Comparison of ENCODE assay signal across 14 cellular contexts in genomic region chr6:158011478-158011920, GRCh38. TPM values are rescaled to one million over a fixed set of nuclear protein-coding genes. Genes with fewer than 3 reads are reported as not detected.
A peak's percentile ranks its signal among the peaks of the same experiment; 100 is the strongest.
DNase-seq lines count a peak whose midpoint lies in the region; ATAC-seq and TF ChIP-seq lines count a peak whose summit lies in the region.
"Had no signal": no experiment of that assay in that cellular context is flagged by ENCODE, and none has a peak within 500 bp of the region (broad histone marks: within the 10 kb centered on the region; RNA-seq: fewer than 3 reads in every experiment).

No MANE protein-coding gene starts in this region.

- peak overlapping the region; percentile 70 for H3K14ac ChIP-seq in IMR-90 (replicated peaks; ENCODE audit: low read depth, low read length)

- no peak for DNase-seq in CD4-positive, alpha-beta memory T cell
- peak; percentile 65 for DNase-seq in IMR-90
- DNase-seq in natural killer cell treated with Interleukin-12 subunit alpha and Interleukin-12 subunit beta and Interleukin-15 and Interleukin-18, amount 100 ng/mL, for 72 hours (ENCODE audit: low spot score) = no peak
- DNase-seq in NCI-H1417 (lab: John Stamatoyannopoulos, UW) = no peak
- DNase-seq in activated naive CD4-positive, alpha-beta T cell treated with anti-CD3 and anti-CD28 coated beads, Interleukin-2, amount 50 U/mL, for 16 hours = no peak
- DNase-seq in activated CD8-positive, alpha-beta T cell treated with anti-CD3 and anti-CD28 coated beads for 36 hours = no peak
- DNase-seq: activated CD4-positive, CD25-positive, alpha-beta regulatory T cell; activated effector memory CD4-positive, alpha-beta T cell treated with Interleukin-2 at 50 U/mL for 16 hours; thyroid gland had no signal

- intact Hi-C loops in CD4-positive, alpha-beta memory T cell (cut with micrococcal nuclease) = no loop called here
- intact Hi-C loops in IMR-90 (cut with micrococcal nuclease) = no loop called here
- intact Hi-C loops in activated CD8-positive, alpha-beta T cell treated with anti-CD3 and anti-CD28 coated beads for 36 hours (cut with micrococcal nuclease) = no loop called here

- H2BK15ac ChIP-seq in IMR-90 (ENCODE audit: low read depth, low read length) = peak overlapping the region; percentile 82; the same call in 1 of the 3 replicates

- CTCF ChIA-PET in CD4-positive, alpha-beta memory T cell (lab: Charles Lee; ENCODE audit: partially characterized antibody) = interaction anchor here (9.8 kb wide), 1 partner anchor 15 kb away, joined by 93 read pairs; no protein-coding TSS in a partner anchor
- CTCF ChIA-PET in IMR-90 (lab: Yijun Ruan, JAX) = interaction anchor here (0.6 kb wide), 1 partner anchor 557 kb away, joined by 3 read pairs; no protein-coding TSS in a partner anchor
- CTCF ChIA-PET in activated CD8-positive, alpha-beta T cell treated with anti-CD3 and anti-CD28 coated beads for 36 hours (lab: Charles Lee) = interaction anchor here (1.2 to 2.3 kb wide), 3 partner anchors 15 to 60 kb away, joined by 5 to 8 read pairs (median 7); no protein-coding TSS in a partner anchor

- H3K4ac ChIP-seq in IMR-90 (ENCODE audit: low read depth, low read length) = peak overlapping the region; percentile 83; the same call in 1 of the 2 replicates

- peak; percentile 28 for ATAC-seq in IMR-90 (ENCODE audit: low read depth)
- peak in 1 of 2 donors; percentile 51 for ATAC-seq in natural killer cell treated with Interleukin-12 subunit alpha and Interleukin-12 subunit beta and Interleukin-15 and Interleukin-18, amount 100 ng/mL, for 72 hours
- no peak for ATAC-seq in activated CD8-positive, alpha-beta T cell treated with anti-CD3 and anti-CD28 coated beads for 36 hours
- ATAC-seq in GM21529 (IDR thresholded peaks at IDR 0.05; ENCODE audit: unreplicated experiment) = no peak

- H3K27me3 Mint-ChIP-seq in CD4-positive, alpha-beta memory T cell = no peaks in the 10 kb centered on the region
- H3K27me3 Mint-ChIP-seq in natural killer cell treated with Interleukin-12 subunit alpha and Interleukin-12 subunit beta and Interleukin-15 and Interleukin-18, amount 100 ng/mL, for 72 hours = no peaks in the 10 kb centered on the region
- H3K27me3 Mint-ChIP-seq in activated CD8-positive, alpha-beta T cell treated with anti-CD3 and anti-CD28 coated beads for 36 hours = no peaks in the 10 kb centered on the region

- H3K27ac Mint-ChIP-seq in CD4-positive, alpha-beta memory T cell = peak overlapping the region; percentile 3 to 89 (median 62)
- peak overlapping the region; percentile 73 to 86 for H3K27ac Mint-ChIP-seq in natural killer cell treated with Interleukin-12 subunit alpha and Interleukin-12 subunit beta and Interleukin-15 and Interleukin-18, amount 100 ng/mL, for 72 hours
- no peak overlapping the region for H3K27ac Mint-ChIP-seq in activated CD8-positive, alpha-beta T cell treated with anti-CD3 and anti-CD28 coated beads for 36 hours

- peak overlapping the region; percentile 77 for H4K91ac ChIP-seq in IMR-90 (ENCODE audit: insufficient read depth, low read depth, low read length)

- H3K27me3 ChIP-seq in CD4-positive, alpha-beta memory T cell (ENCODE audit: insufficient read depth, low read length) = no peaks in the 10 kb centered on the region
- no peaks in the 10 kb centered on the region for H3K27me3 ChIP-seq in IMR-90 (ENCODE audit: control insufficient read depth, insufficient read depth, low read length)
- H3K27me3 ChIP-seq: Peyer's patch, thyroid gland had no signal

- H2BK120ac ChIP-seq in IMR-90 (ENCODE audit: low read depth, low read length) = peak overlapping the region; percentile 79

- H3K4me3 ChIP-seq in CD4-positive, alpha-beta memory T cell (ENCODE audit: low read length in 2 of 2) = no peak overlapping the region
- no peak overlapping the region for H3K4me3 ChIP-seq in IMR-90 (ENCODE audit: insufficient read depth, low read depth, low read length)
- H3K4me3 ChIP-seq: lung, Peyer's patch, thyroid gland had no signal

- no peaks in the 10 kb centered on the region for H3K9me3 Mint-ChIP-seq in CD4-positive, alpha-beta memory T cell
- peaks cover 5% of the 10 kb centered on the region for H3K9me3 Mint-ChIP-seq in natural killer cell treated with Interleukin-12 subunit alpha and Interleukin-12 subunit beta and Interleukin-15 and Interleukin-18, amount 100 ng/mL, for 72 hours
- no peaks in the 10 kb centered on the region for H3K9me3 Mint-ChIP-seq in activated CD8-positive, alpha-beta T cell treated with anti-CD3 and anti-CD28 coated beads for 36 hours

- peaks cover 66% of the 10 kb centered on the region for H3K9me1 ChIP-seq in IMR-90 (ENCODE audit: insufficient read depth, low read length)

- WGBS in IMR-90 (ENCODE audit: extremely low coverage in 2 of 2, insufficient read length in 1 of 2), 2 experiments = 20% methylated on average over 1 of the region's 6 CpGs; no CpG with 5 or more reads in 1 of the 2 experiments

- H3K9me3 ChIP-seq in CD4-positive, alpha-beta memory T cell (ENCODE audit: control insufficient read depth in 1 of 2, low read length in 2 of 2) = no peaks in the 10 kb centered on the region
- H3K9me3 ChIP-seq in IMR-90 (ENCODE audit: control insufficient read depth, insufficient read depth, low read length) = no peaks in the 10 kb centered on the region
- H3K9me3 ChIP-seq: Peyer's patch, thyroid gland had no signal

- no peak overlapping the region for H2AFZ ChIP-seq in IMR-90 (replicated peaks; ENCODE audit: low read length, poor library complexity)

- H3K4me1 ChIP-seq in CD4-positive, alpha-beta memory T cell (ENCODE audit: insufficient read depth, low read length) = peaks cover 62% of the 10 kb centered on the region
- H3K4me1 ChIP-seq in IMR-90 (ENCODE audit: control insufficient read depth, insufficient read depth, low read length) = peaks cover 44% of the 10 kb centered on the region

- H3K4me3 Mint-ChIP-seq in CD4-positive, alpha-beta memory T cell = peak overlapping the region in 3 of 8 donors; percentile 13 to 57 (median 39)
- peak overlapping the region; percentile 40 for H3K4me3 Mint-ChIP-seq in natural killer cell treated with Interleukin-12 subunit alpha and Interleukin-12 subunit beta and Interleukin-15 and Interleukin-18, amount 100 ng/mL, for 72 hours
- no peak overlapping the region for H3K4me3 Mint-ChIP-seq in activated CD8-positive, alpha-beta T cell treated with anti-CD3 and anti-CD28 coated beads for 36 hours

- peaks cover 61 to 86% (median 74%) of the 10 kb centered on the region in 4 donors for H3K4me1 Mint-ChIP-seq in CD4-positive, alpha-beta memory T cell
- peaks cover 60 to 63% of the 10 kb centered on the region in 2 donors for H3K4me1 Mint-ChIP-seq in natural killer cell treated with Interleukin-12 subunit alpha and Interleukin-12 subunit beta and Interleukin-15 and Interleukin-18, amount 100 ng/mL, for 72 hours (ENCODE audit: low read depth in 2 of 2)
- H3K4me1 Mint-ChIP-seq in activated CD8-positive, alpha-beta T cell treated with anti-CD3 and anti-CD28 coated beads for 36 hours (ENCODE audit: low read depth) = peaks cover 65% of the 10 kb centered on the region

- H3K79me1 ChIP-seq in IMR-90 (ENCODE audit: low read depth in 1 of 2, low read length in 2 of 2) = peaks cover 52 to 98% of the 10 kb centered on the region in 2 experiments

- BruUV-seq in IMR-90 (replicated peaks; lab: Mats Ljungman, UMichigan) = no TSS peak

- H2AK5ac ChIP-seq in IMR-90 (ENCODE audit: low read depth, low read length) = no peak overlapping the region; the same call in 1 of the 2 replicates

- peak overlapping the region; percentile 5; the same call in 1 of the 2 replicates for H4K5ac ChIP-seq in IMR-90 (ENCODE audit: low read depth, low read length)

- H4K8ac ChIP-seq in IMR-90 (ENCODE audit: low read depth in 2 of 2, low read length in 2 of 2) = peak overlapping the region; percentile 14 to 72; a peak in 2 of 4 replicates

- no peak overlapping the region for H2BK20ac ChIP-seq in IMR-90 (ENCODE audit: low read depth, low read length)

- peak overlapping the region; percentile 12 for H3K18ac ChIP-seq in IMR-90 (ENCODE audit: low read depth, low read length)

- dilution Hi-C loops in IMR-90 (cut with HindIII; ENCODE audit: low sequenced_read_pairs, unreplicated experiment) = no loop called here

- H2AK9ac ChIP-seq in IMR-90 (replicated peaks; ENCODE audit: low read depth, low read length, poor library complexity) = no peak overlapping the region

- peak overlapping the region; percentile 73; the same call in 1 of the 2 replicates for H3K23ac ChIP-seq in IMR-90 (ENCODE audit: low read depth, low read length)

- in situ Hi-C loops in IMR-90 (cut with MboI; ENCODE audit: low sequenced_read_pairs) = no loop called here

- no peak overlapping the region for H3K9ac ChIP-seq in IMR-90 (ENCODE audit: low read depth, low read length)

- H3K36me3 Mint-ChIP-seq in CD4-positive, alpha-beta memory T cell = peaks cover 3 to 14% of the 10 kb centered on the region in 2 donors
- H3K36me3 Mint-ChIP-seq in natural killer cell treated with Interleukin-12 subunit alpha and Interleukin-12 subunit beta and Interleukin-15 and Interleukin-18, amount 100 ng/mL, for 72 hours = no peaks in the 10 kb centered on the region
- peaks cover 22% of the 10 kb centered on the region for H3K36me3 Mint-ChIP-seq in activated CD8-positive, alpha-beta T cell treated with anti-CD3 and anti-CD28 coated beads for 36 hours (ENCODE audit: low read depth)

- no peaks in the 10 kb centered on the region for H3K36me3 ChIP-seq in CD4-positive, alpha-beta memory T cell (ENCODE audit: insufficient read depth, low read length)
- peaks cover 3% of the 10 kb centered on the region for H3K36me3 ChIP-seq in IMR-90 (ENCODE audit: control insufficient read depth, insufficient read depth, low read length)
- H3K36me3 ChIP-seq: Peyer's patch, thyroid gland had no signal

- H3K27ac ChIP-seq in CD4-positive, alpha-beta memory T cell (ENCODE audit: low read depth, low read length) = no peak overlapping the region
- H3K27ac ChIP-seq in IMR-90 (ENCODE audit: insufficient read depth, low read length) (peak overlapping the region; percentile 47; the same call in 1 of the 2 replicates), cingulate gyrus (ENCODE audit: low read depth, low read length) (peak overlapping the region; percentile 98)
- H3K27ac ChIP-seq: HL-60, Peyer's patch had no signal

- no peak overlapping the region for H3K56ac ChIP-seq in IMR-90 (ENCODE audit: extremely low read depth, insufficient read depth, low read length)

- no peak for TF ChIP-seq CTCF in IMR-90 (conservative IDR thresholded peaks at IDR 0.05; ENCODE audit: low read depth, low read length)
- no peak for TF ChIP-seq CTCF in activated CD8-positive, alpha-beta T cell treated with anti-CD3 and anti-CD28 coated beads for 36 hours (IDR thresholded peaks at IDR 0.05)

- TF ChIP-seq POLR2A in IMR-90 (IDR thresholded peaks at IDR 0.05; ENCODE audit: low read depth, low read length) = no peak

- H2BK5ac ChIP-seq in IMR-90 (ENCODE audit: low read depth, low read length, poor library complexity, severe bottlenecking) = peak overlapping the region; percentile 14

- H3K4me2 ChIP-seq in IMR-90 (ENCODE audit: low read depth, low read length) = no peak overlapping the region

- no peak for TF ChIP-seq RAD21 in IMR-90 (IDR thresholded peaks at IDR 0.05; ENCODE audit: low read length)

- peaks cover 41% of the 10 kb centered on the region for H4K20me1 ChIP-seq in IMR-90 (ENCODE audit: insufficient read depth, low read length)

- POLR2A ChIA-PET in CD4-positive, alpha-beta memory T cell (lab: Charles Lee; ENCODE audit: partially characterized antibody) = interaction anchor here (1.1 to 6.4 kb wide), 2 partner anchors 10 to 15 kb away, joined by 3 to 27 read pairs; no protein-coding TSS in a partner anchor
- POLR2A ChIA-PET in IMR-90 (lab: Charles Lee; ENCODE audit: unreplicated experiment) = no interaction called here
- POLR2A ChIA-PET in activated CD8-positive, alpha-beta T cell treated with anti-CD3 and anti-CD28 coated beads for 36 hours (lab: Charles Lee) = interaction anchor here (1.4 to 2.1 kb wide), 2 partner anchors 15 to 17 kb away, joined by 3 to 8 read pairs; no protein-coding TSS in a partner anchor

RNA-seq across cellular contexts. Expression of gene SYNJ2, which starts 29.8 kb away (rescaled TPM):
- total RNA-seq in CD4-positive, alpha-beta memory T cell = 10 to 100 TPM; 17.2 to 17.4 TPM
- polyA plus RNA-seq in CD4-positive, alpha-beta memory T cell = 10 to 100 TPM; 14.5 to 14.6 TPM
- total RNA-seq in IMR-90 (2012; rRNA removed) = 43.3 and 45.2 TPM in 2 replicates
- polyA plus RNA-seq in IMR-90 (2012; rRNA removed) = 40.8 and 45.6 TPM in 2 replicates
- 21.2 and 29.0 TPM in 2 replicates for polyA plus RNA-seq in IMR-90 (2012; cell fraction: cytosol; rRNA removed)
- polyA plus RNA-seq in IMR-90 (2012; cell fraction: nucleus; rRNA removed; ENCODE audit: low replicate concordance) = 45.7 and 64.6 TPM in 2 replicates
- 10 to 100 TPM; 24.7 to 37.3 TPM for total RNA-seq in natural killer cell treated with Interleukin-12 subunit alpha and Interleukin-12 subunit beta and Interleukin-15 and Interleukin-18, amount 100 ng/mL, for 72 hours
- 10 to 100 TPM; 27.7 to 28.5 TPM for total RNA-seq in activated CD8-positive, alpha-beta T cell treated with anti-CD3 and anti-CD28 coated beads for 36 hours
